ENCODE assay signal across 28 cellular contexts in the genomic region with DNA sequence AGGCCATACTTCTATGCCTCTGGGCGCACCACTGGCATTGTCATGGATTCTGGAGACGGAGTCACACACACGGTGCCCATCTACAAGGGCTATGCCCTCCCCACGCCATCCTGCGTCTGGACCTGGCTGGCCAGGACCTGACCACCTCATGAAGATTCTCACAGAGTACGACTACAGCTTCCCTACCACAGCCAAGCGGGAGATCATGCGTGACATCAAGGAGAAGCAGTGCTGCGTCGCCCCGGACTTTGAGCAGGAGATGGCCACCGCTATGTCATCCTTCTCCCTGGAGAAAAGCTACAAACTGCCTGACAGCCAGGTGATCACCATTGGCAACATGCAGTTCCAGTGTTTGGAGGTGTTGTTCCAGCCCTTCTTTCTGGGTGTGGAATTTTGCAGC. TPM values are rescaled to one million over a fixed set of nuclear protein-coding genes. Genes with fewer than 3 reads are reported as not detected.
"Had no signal": no experiment of that assay in that cellular context is flagged by ENCODE, and none has a peak within 500 bp of the region (broad histone marks: within the 10 kb centered on the region; RNA-seq: fewer than 3 reads in every experiment).

No MANE protein-coding gene starts in this region.

- DNase-seq: dermis blood vessel endothelial cell; effector memory CD4-positive, alpha-beta T cell; foreskin keratinocyte; heart left ventricle; kidney glomerular epithelial cell; natural killer cell; sigmoid colon; stimulated activated CD4-positive, alpha-beta T cell treated with anti-CD3 and anti-CD28 coated beads, Interleukin-2, amount 100 ng/mL, for 24 hours; stimulated activated CD4-positive, alpha-beta T cell treated with anti-CD3 and anti-CD28 coated beads, Interleukin-4, amount 100 ng/mL, for 24 hours; stimulated activated naive CD4-positive, alpha-beta T cell treated with Interleukin-2 at 50 U/mL for 16 hours; upper lobe of left lung had no signal

- H3K4me2 ChIP-seq: hepatocyte had no signal

- FAIRE-seq: endothelial cell of umbilical vein, islet of Langerhans had no signal

- H3K9ac ChIP-seq: parathyroid adenoma had no signal

- H2AFZ ChIP-seq: hepatocyte, parathyroid adenoma had no signal

- ATAC-seq: foreskin keratinocyte; gastroesophageal sphincter; heart left ventricle; natural killer cell; stimulated activated effector memory CD8-positive, alpha-beta T cell treated with anti-CD3 and anti-CD28 coated beads, Interleukin-12 subunit alpha, Interleukin-12 subunit beta, amount 100 ng/mL, for 72 hours had no signal

- H3K27ac Mint-ChIP-seq: memory B cell; progenitor cell of endocrine pancreas; stimulated activated effector memory CD8-positive, alpha-beta T cell treated with anti-CD3 and anti-CD28 coated beads, Interleukin-12 subunit alpha, Interleukin-12 subunit beta, amount 100 ng/mL, for 72 hours had no signal

- H3K27ac ChIP-seq: coronary artery, esophagus muscularis mucosa, foreskin keratinocyte, gastroesophageal sphincter, heart left ventricle, hepatocyte, parathyroid adenoma, sigmoid colon, thoracic aorta, tibial nerve, upper lobe of left lung had no signal

- H3K79me2 ChIP-seq: hepatocyte had no signal

- H3K4me3 ChIP-seq: coronary artery, esophagus muscularis mucosa, gastroesophageal sphincter, heart left ventricle, hepatocyte, lung, sigmoid colon, thoracic aorta, tibial nerve, upper lobe of left lung had no signal

- H3K4me3 Mint-ChIP-seq: memory B cell; natural killer cell; stimulated activated effector memory CD8-positive, alpha-beta T cell treated with anti-CD3 and anti-CD28 coated beads, Interleukin-12 subunit alpha, Interleukin-12 subunit beta, amount 100 ng/mL, for 72 hours had no signal

- H3K4me1 ChIP-seq: foreskin keratinocyte, gastroesophageal sphincter, parathyroid adenoma, sigmoid colon, tibial nerve, upper lobe of left lung had no signal

- H3K9me3 ChIP-seq: esophagus muscularis mucosa, gastroesophageal sphincter, sigmoid colon, thoracic aorta, tibial nerve had no signal

- H3K27me3 Mint-ChIP-seq: memory B cell, progenitor cell of endocrine pancreas had no signal

- H3K9me3 Mint-ChIP-seq: stimulated activated effector memory CD8-positive, alpha-beta T cell treated with anti-CD3 and anti-CD28 coated beads, Interleukin-12 subunit alpha, Interleukin-12 subunit beta, amount 100 ng/mL, for 72 hours had no signal

- H3K27me3 ChIP-seq: esophagus muscularis mucosa, foreskin keratinocyte, gastroesophageal sphincter, heart left ventricle, hepatocyte, sigmoid colon, tibial nerve, upper lobe of left lung had no signal

RNA-seq across cellular contexts. Expression of a gene that starts 23.8 kb away (rescaled TPM):
- total RNA-seq: fibroblast of lung, mononuclear cell, osteoblast, thoracic aorta had no signal
- polyA plus RNA-seq: fibroblast of lung had no signal

RNA-seq across cellular contexts. Expression of a gene that starts 42.3 kb away (rescaled TPM):
- total RNA-seq: dermis blood vessel endothelial cell, endothelial cell of umbilical vein, epithelial cell of proximal tubule, foreskin keratinocyte, mononuclear cell, osteoblast, sigmoid colon had no signal
- polyA plus RNA-seq: endothelial cell of umbilical vein, fibroblast of lung, foreskin keratinocyte had no signal
